10 cellular contexts compared by ENCODE assay signal in genomic region chr5:1512541-1513291, GRCh38. TPM values are rescaled to one million over a fixed set of nuclear protein-coding genes. Genes with fewer than 3 reads are reported as not detected.
A peak's percentile ranks its signal among the peaks of the same experiment; 100 is the strongest.
DNase-seq lines count a peak whose midpoint lies in the region; ATAC-seq, FAIRE-seq and TF ChIP-seq lines count a peak whose summit lies in the region.
"Had no signal": no experiment of that assay in that cellular context is flagged by ENCODE, and none has a peak within 500 bp of the region (broad histone marks: within the 10 kb centered on the region; RNA-seq: fewer than 3 reads in every experiment).

No MANE protein-coding gene starts in this region.

- H3K4me1 ChIP-seq in CD8-positive, alpha-beta memory T cell (ENCODE audit: insufficient read depth, low read length), result peaks cover 31% of the 10 kb centered on the region
- H3K4me1 ChIP-seq in HUES64 (ENCODE audit: insufficient read depth, low read length) (peaks cover 44% of the 10 kb centered on the region), pancreas (no peaks in the 10 kb centered on the region)

- no peaks in the 10 kb centered on the region for H3K9me3 Mint-ChIP-seq in CD8-positive, alpha-beta memory T cell

- no peak for ATAC-seq in pancreas

- intact Hi-C loops in pancreas (cut with DNase I), result no loop called here

- TF ChIP-seq CTCF in pancreas (IDR thresholded peaks at IDR 0.05), result no peak

- H3K36me3 Mint-ChIP-seq in CD8-positive, alpha-beta memory T cell, result peaks cover 0 to 73% (median 9%) of the 10 kb centered on the region in 3 donors

- peak overlapping the region in 6 of 7 donors; percentile 15 to 66 (median 40) for H3K4me3 Mint-ChIP-seq in CD8-positive, alpha-beta memory T cell

- H3K27me3 ChIP-seq in CD8-positive, alpha-beta memory T cell (ENCODE audit: insufficient read depth, low read length, poor library complexity, severe bottlenecking), result no peaks in the 10 kb centered on the region
- H3K27me3 ChIP-seq in HUES64 (ENCODE audit: insufficient read depth, low read length) (no peaks in the 10 kb centered on the region), pancreas (no peaks in the 10 kb centered on the region)

- H3K36me3 ChIP-seq in CD8-positive, alpha-beta memory T cell (ENCODE audit: insufficient read depth, low read length), result peaks cover 10% of the 10 kb centered on the region
- H3K36me3 ChIP-seq in HUES64 (ENCODE audit: insufficient read depth, low read length), result peaks cover 69% of the 10 kb centered on the region
- no peaks in the 10 kb centered on the region for H3K36me3 ChIP-seq in pancreas

- no peaks in the 10 kb centered on the region for H3K27me3 Mint-ChIP-seq in CD8-positive, alpha-beta memory T cell

- FAIRE-seq in pancreas (lab: Jason Lieb, UNC), result no peak

- peaks cover 62 to 85% (median 69%) of the 10 kb centered on the region in 3 donors for H3K4me1 Mint-ChIP-seq in CD8-positive, alpha-beta memory T cell

- peak in 2 of 5 donors; percentile 0 to 42 for DNase-seq in CD8-positive, alpha-beta memory T cell
- no peak for DNase-seq in epithelial cell of prostate (ENCODE audit: low read depth, low spot score)
- DNase-seq in pancreas, result peak in 4 of 6 donors; percentile 2 to 50 (median 32)
- no peak for DNase-seq in kidney glomerular epithelial cell (lab: John Stamatoyannopoulos, UW)
- DNase-seq in globus pallidus (ENCODE audit: low spot score), result no peak
- DNase-seq in caudate nucleus (lab: John Stamatoyannopoulos, UW), result no peak
- no peak for DNase-seq in SW 1271 (lab: John Stamatoyannopoulos, UW)
- DNase-seq: activated CD4-positive, alpha-beta T cell treated with anti-CD3 and anti-CD28 coated beads, Interleukin-2, amount 50 U/mL, for 4 hours; stimulated activated CD4-positive, alpha-beta T cell treated with anti-CD3 and anti-CD28 coated beads, Interleukin-4, amount 100 ng/mL, for 24 hours had no signal

- 96% methylated on average over 25 of the region's 25 CpGs for WGBS in HUES64
- WGBS in pancreas, 2 donors, result 92 to 94% methylated on average over 25 of the region's 25 CpGs

- H3K4me3 ChIP-seq in CD8-positive, alpha-beta memory T cell (ENCODE audit: low read length), result no peak overlapping the region
- H3K4me3 ChIP-seq in HUES64 (ENCODE audit: low read length), result no peak overlapping the region
- no peak overlapping the region for H3K4me3 ChIP-seq in pancreas

- peak overlapping the region; percentile 51; the same call in 1 of the 2 replicates for H3K9ac ChIP-seq in HUES64 (ENCODE audit: low read depth, low read length)

- H3K9me3 ChIP-seq in CD8-positive, alpha-beta memory T cell (ENCODE audit: low read length), result no peaks in the 10 kb centered on the region
- H3K9me3 ChIP-seq in HUES64 (ENCODE audit: insufficient read depth, low read depth, low read length), result no peaks in the 10 kb centered on the region
- no peaks in the 10 kb centered on the region for H3K9me3 ChIP-seq in pancreas

- CTCF ChIA-PET in CD8-positive, alpha-beta memory T cell (lab: Charles Lee), result no interaction called here

- no peak overlapping the region for H3K27ac ChIP-seq in CD8-positive, alpha-beta memory T cell (ENCODE audit: low read depth, low read length)
- H3K27ac ChIP-seq in HUES64 (ENCODE audit: low read depth, low read length), result peak overlapping the region; percentile 100
- peak overlapping the region; percentile 29 for H3K27ac ChIP-seq in epithelial cell of prostate
- H3K27ac ChIP-seq in pancreas, result no peak overlapping the region
- H3K27ac ChIP-seq in caudate nucleus (ENCODE audit: low read depth, low read length), result no peak overlapping the region

- H3K27ac Mint-ChIP-seq in CD8-positive, alpha-beta memory T cell, result peak overlapping the region in 6 of 8 donors; percentile 63 to 95 (median 80)

- POLR2A ChIA-PET in CD8-positive, alpha-beta memory T cell (lab: Charles Lee), result no interaction called here

RNA-seq across cellular contexts. Expression of gene LPCAT1, which starts 11.0 kb away (rescaled TPM):
- 100 to 1,000 TPM in 1 of 2 experiments, 10 to 100 TPM in 1; 92.5 to 101 TPM for total RNA-seq in CD8-positive, alpha-beta memory T cell
- polyA plus RNA-seq in CD8-positive, alpha-beta memory T cell, result 95.9 TPM
- 104 TPM for polyA plus RNA-seq in HUES64 (2013, experiment 1 of 2)
- 105 TPM for polyA plus RNA-seq in HUES64 (2013, experiment 2 of 2)
- total RNA-seq in pancreas, result 10 to 100 TPM in 2 of 6 donors, 1 to 10 TPM in 4; 6.5 to 26.1 (median 7.8) TPM
- polyA plus RNA-seq in pancreas, result 10 to 100 TPM; 19.2 to 19.7 TPM

Comparison
In these comparisons a context has a peak if more than half of its experiments do, and no peak if none do; other contexts are left out.
1. DNase-seq: peak in pancreas (4 of 6); none in epithelial cell of prostate (single experiment), kidney glomerular epithelial cell (single experiment), globus pallidus (single experiment), caudate nucleus (0 of 61) and SW 1271 (0 of 2).
2. H3K27ac ChIP-seq: peak in HUES64 (single experiment) and epithelial cell of prostate (single experiment); none in CD8-positive, alpha-beta memory T cell (single experiment), pancreas (0 of 4) and caudate nucleus (single experiment).